ENCODE assay signal across 32 cellular contexts in the genomic region with DNA sequence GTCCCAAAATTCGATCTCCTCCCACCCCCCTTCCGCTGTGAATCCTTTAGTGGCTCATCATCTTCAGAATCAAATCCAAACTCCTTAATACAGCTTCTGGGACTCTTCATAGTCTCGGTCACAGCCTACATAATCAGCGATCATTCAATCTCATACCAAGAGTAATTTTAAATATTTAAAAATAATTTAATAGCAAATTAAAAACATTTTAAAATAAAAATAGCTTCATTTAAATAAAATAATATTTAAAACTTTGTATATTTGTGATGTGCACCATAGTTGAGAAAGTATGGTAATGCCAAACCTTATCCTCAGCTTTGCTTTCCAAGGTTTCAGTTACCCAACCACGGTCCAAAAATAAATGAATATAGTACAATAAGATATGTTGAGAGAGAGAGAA.
"Had no signal": no experiment of that assay in that cellular context is flagged by ENCODE, and none has a peak within 500 bp of the region (broad histone marks: within the 10 kb centered on the region; RNA-seq: fewer than 3 reads in every experiment).

No MANE protein-coding gene starts in this region.

- ATAC-seq: activated CD4-positive, alpha-beta T cell treated with anti-CD3 and anti-CD28 coated beads for 36 hours; activated CD4-positive, CD25-positive, alpha-beta regulatory T cell treated with anti-CD3 and anti-CD28 coated beads, Interleukin-2, amount 50 U/mL, for 24 hours; activated CD8-positive, alpha-beta memory T cell treated with anti-CD3 and anti-CD28 coated beads, Interleukin-2, amount 10 ng/mL, durations not matched to agents 7 days and 5 days; activated CD8-positive, alpha-beta T cell treated with anti-CD3 and anti-CD28 coated beads, Interleukin-2, amount 10 ng/mL, durations not matched to agents 7 days and 5 days; activated naive CD8-positive, alpha-beta T cell treated with anti-CD3 and anti-CD28 coated beads, Interleukin-2, amount 50 U/mL, for 24 hours had no signal

- H3K9me3 ChIP-seq: ascending aorta had no signal

- H3K27me3 ChIP-seq: ascending aorta, cardiac muscle cell had no signal

- FAIRE-seq: bronchial epithelial cell, TTC549 had no signal

- H3K4me1 ChIP-seq: ascending aorta had no signal

- H3K36me3 ChIP-seq: ascending aorta, cardiac muscle cell had no signal

- DNase-seq: activated CD4-positive, alpha-beta memory T cell treated with anti-CD3 and anti-CD28 coated beads, Interleukin-2, amount 10 ng/mL, durations not matched to agents 7 days and 5 days; activated CD4-positive, alpha-beta T cell treated with anti-CD3 and anti-CD28 coated beads for 1 hour; activated CD4-positive, alpha-beta T cell treated with anti-CD3 and anti-CD28 coated beads for 36 hours; activated CD4-positive, alpha-beta T cell treated with anti-CD3 and anti-CD28 coated beads for 48 hours; activated CD4-positive, alpha-beta T cell treated with anti-CD3 and anti-CD28 coated beads, Interleukin-2, amount 10 ng/mL, durations not matched to agents 7 days and 5 days; activated CD4-positive, alpha-beta T cell treated with anti-CD3 and anti-CD28 coated beads, Interleukin-2, amount 50 U/mL, for 48 hours; activated CD4-positive, CD25-positive, alpha-beta regulatory T cell; activated CD8-positive, alpha-beta memory T cell treated with anti-CD3 and anti-CD28 coated beads for 24 hours; activated CD8-positive, alpha-beta memory T cell treated with anti-CD3 and anti-CD28 coated beads, Interleukin-2, amount 10 ng/mL, durations not matched to agents 7 days and 5 days; activated CD8-positive, alpha-beta memory T cell treated with anti-CD3 and anti-CD28 coated beads, Interleukin-2, amount 50 U/mL, for 48 hours; activated CD8-positive, alpha-beta T cell treated with anti-CD3 and anti-CD28 coated beads, Interleukin-2, amount 10 ng/mL, durations not matched to agents 7 days and 5 days; activated effector memory CD4-positive, alpha-beta T cell treated with Interleukin-2 at 50 U/mL for 16 hours; activated gamma-delta T cell; activated naive CD4-positive, alpha-beta T cell treated with anti-CD3 and anti-CD28 coated beads, Interleukin-2, amount 10 ng/mL, durations not matched to agents 7 days and 5 days; activated naive CD4-positive, alpha-beta T cell treated with Interleukin-2 at 50 U/mL for 16 hours; activated naive CD8-positive, alpha-beta T cell treated with anti-CD3 and anti-CD28 coated beads, Interleukin-2, amount 10 ng/mL, durations not matched to agents 7 days and 5 days; activated naive CD8-positive, alpha-beta T cell treated with anti-CD3 and anti-CD28 coated beads, Interleukin-2, amount 50 U/mL, for 24 hours; activated T-cell treated with anti-CD3 and anti-CD28 coated beads, Interleukin-2, amount 50 U/mL, for 24 hours; activated T-cell treated with anti-CD3 and anti-CD28 coated beads, Interleukin-2, amount 50 U/mL, for 48 hours; amygdala; anterior cingulate cortex; caudate nucleus; cerebellar nuclear complex; T-helper 1 cell; T-helper 2 cell; T-helper 9 cell had no signal

- H3K27ac ChIP-seq: ascending aorta, cardiac muscle cell, VCaP had no signal

- H3K4me3 ChIP-seq: ascending aorta, cardiac muscle cell had no signal
